Comparison of ENCODE assay signal across 15 cellular contexts in the genomic region with DNA sequence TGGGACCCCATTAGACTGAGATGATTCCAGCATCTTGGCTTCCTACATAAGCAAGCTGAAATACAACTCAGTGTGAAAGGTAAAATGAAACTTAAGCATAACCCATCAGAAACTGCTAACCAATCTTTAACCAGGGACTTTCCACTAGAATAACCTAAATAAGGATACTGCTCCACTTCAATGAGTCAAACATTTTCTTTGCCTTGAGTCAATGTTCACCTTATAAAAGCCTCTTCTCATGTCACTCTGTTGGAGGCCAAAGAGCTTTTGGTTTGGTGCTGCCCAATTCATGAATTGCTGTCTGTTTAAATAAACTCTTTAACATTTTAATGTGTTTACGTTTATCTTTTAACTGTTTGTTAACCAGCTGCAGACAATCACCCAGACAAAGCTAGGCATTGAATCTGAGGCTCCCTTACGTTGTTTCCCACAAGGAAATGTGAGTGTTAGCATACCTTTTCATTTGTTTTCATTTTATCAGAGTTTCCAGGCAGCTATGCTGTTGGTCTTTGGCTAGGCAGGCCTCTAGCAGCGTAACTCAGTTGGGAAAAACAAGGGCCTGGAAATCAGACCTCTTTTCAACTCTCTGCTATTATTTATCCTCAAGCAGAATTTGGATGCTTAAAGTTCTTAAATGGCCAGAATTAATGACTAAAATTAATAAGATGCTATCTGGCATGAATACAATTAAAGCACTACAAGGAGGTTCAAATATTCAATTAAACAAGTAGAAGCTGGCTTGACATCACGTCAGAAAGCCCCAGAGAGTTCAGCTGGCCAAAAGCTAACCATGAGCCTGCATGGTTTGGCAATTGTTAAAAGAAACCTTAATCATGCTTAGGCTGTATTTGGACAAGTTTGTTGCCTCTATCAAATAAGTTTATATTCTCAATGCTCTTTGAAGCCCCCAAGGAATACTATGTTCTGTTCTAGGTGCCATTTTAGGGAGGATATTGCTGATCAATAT.
DNase-seq lines count a peak whose midpoint lies in the region; ATAC-seq and TF ChIP-seq lines count a peak whose summit lies in the region.
"Had no signal": no experiment of that assay in that cellular context is flagged by ENCODE, and none has a peak within 500 bp of the region (broad histone marks: within the 10 kb centered on the region; RNA-seq: fewer than 3 reads in every experiment).

No MANE protein-coding gene starts in this region.

- H3K4me2 ChIP-seq in osteoblast (ENCODE audit: insufficient read depth, low read length) = no peak overlapping the region

- peak; percentile 13 for DNase-seq in osteoblast (ENCODE audit: insufficient read length, low spot score, missing footprints)
- no peak for DNase-seq in BE2C
- no peak for DNase-seq in effector memory CD8-positive, alpha-beta T cell
- no peak for DNase-seq in stimulated activated effector memory CD8-positive, alpha-beta T cell treated with anti-CD3 and anti-CD28 coated beads, Interleukin-12 subunit alpha, Interleukin-12 subunit beta, amount 100 ng/mL, for 72 hours (ENCODE audit: low spot score in 2 of 2)
- DNase-seq: activated CD8-positive, alpha-beta T cell treated with anti-CD3 and anti-CD28 coated beads, Interleukin-2, amount 10 ng/mL, durations not matched to agents 7 days and 5 days; dermis blood vessel endothelial cell; NCI-H1048; right lobe of liver; T-helper 1 cell; trophoblast cell had no signal

- H3K4me3 Mint-ChIP-seq in effector memory CD8-positive, alpha-beta T cell = no peak overlapping the region
- H3K4me3 Mint-ChIP-seq in stimulated activated effector memory CD8-positive, alpha-beta T cell treated with anti-CD3 and anti-CD28 coated beads, Interleukin-12 subunit alpha, Interleukin-12 subunit beta, amount 100 ng/mL, for 72 hours = no peak overlapping the region
- H3K4me3 Mint-ChIP-seq: activated CD8-positive, alpha-beta T cell treated with anti-CD3 and anti-CD28 coated beads, Interleukin-2, amount 10 ng/mL, durations not matched to agents 7 days and 5 days; activated naive CD8-positive, alpha-beta T cell; mesothelial cell of epicardium had no signal

- no peaks in the 10 kb centered on the region for H3K36me3 ChIP-seq in osteoblast (ENCODE audit: insufficient read depth, low read length)
- H3K36me3 ChIP-seq in BE2C = no peaks in the 10 kb centered on the region
- H3K36me3 ChIP-seq: right lobe of liver had no signal

- H3K27me3 ChIP-seq in osteoblast (ENCODE audit: insufficient read depth, low read length) (no peaks in the 10 kb centered on the region), BE2C (no peaks in the 10 kb centered on the region)
- H3K27me3 ChIP-seq: right lobe of liver had no signal

- H4K20me1 ChIP-seq in osteoblast (ENCODE audit: insufficient read depth, low read length) = no peaks in the 10 kb centered on the region

- H3K27ac ChIP-seq in osteoblast (ENCODE audit: low read depth, low read length) = no peak overlapping the region
- H3K27ac ChIP-seq: right lobe of liver had no signal

- no peak overlapping the region for H3K27ac Mint-ChIP-seq in effector memory CD8-positive, alpha-beta T cell
- no peak overlapping the region for H3K27ac Mint-ChIP-seq in stimulated activated effector memory CD8-positive, alpha-beta T cell treated with anti-CD3 and anti-CD28 coated beads, Interleukin-12 subunit alpha, Interleukin-12 subunit beta, amount 100 ng/mL, for 72 hours
- H3K27ac Mint-ChIP-seq: activated CD8-positive, alpha-beta T cell treated with anti-CD3 and anti-CD28 coated beads, Interleukin-2, amount 10 ng/mL, durations not matched to agents 7 days and 5 days; activated naive CD8-positive, alpha-beta T cell; mesothelial cell of epicardium had no signal

- no peaks in the 10 kb centered on the region for H3K4me1 Mint-ChIP-seq in effector memory CD8-positive, alpha-beta T cell (ENCODE audit: low read depth in 2 of 2)
- no peaks in the 10 kb centered on the region for H3K4me1 Mint-ChIP-seq in stimulated activated effector memory CD8-positive, alpha-beta T cell treated with anti-CD3 and anti-CD28 coated beads, Interleukin-12 subunit alpha, Interleukin-12 subunit beta, amount 100 ng/mL, for 72 hours

- H3K9me3 ChIP-seq in osteoblast (ENCODE audit: low read depth, low read length) (no peaks in the 10 kb centered on the region), BE2C (no peaks in the 10 kb centered on the region)
- H3K9me3 ChIP-seq: right lobe of liver had no signal

- ATAC-seq in GM19023 (IDR thresholded peaks at IDR 0.05; ENCODE audit: unreplicated experiment) (peak; percentile 67), HG02610 (IDR thresholded peaks at IDR 0.05; ENCODE audit: unreplicated experiment) (peak; percentile 88), HG03565 (IDR thresholded peaks at IDR 0.05; ENCODE audit: unreplicated experiment) (peak; percentile 72)
- no peak for ATAC-seq in effector memory CD8-positive, alpha-beta T cell (replicated peaks)
- no peak for ATAC-seq in stimulated activated effector memory CD8-positive, alpha-beta T cell treated with anti-CD3 and anti-CD28 coated beads, Interleukin-12 subunit alpha, Interleukin-12 subunit beta, amount 100 ng/mL, for 72 hours
- ATAC-seq: activated CD8-positive, alpha-beta T cell treated with anti-CD3 and anti-CD28 coated beads, Interleukin-2, amount 10 ng/mL, durations not matched to agents 7 days and 5 days; right lobe of liver had no signal

- no peaks in the 10 kb centered on the region for H3K27me3 Mint-ChIP-seq in effector memory CD8-positive, alpha-beta T cell
- H3K27me3 Mint-ChIP-seq: activated naive CD8-positive, alpha-beta T cell had no signal

- H3K4me1 ChIP-seq in osteoblast (ENCODE audit: insufficient read depth, low read length) (peaks cover 23% of the 10 kb centered on the region), BE2C (peaks cover 8% of the 10 kb centered on the region)
- H3K4me1 ChIP-seq: right lobe of liver had no signal

- H3K79me2 ChIP-seq in osteoblast (ENCODE audit: insufficient read depth, low read length) = no peaks in the 10 kb centered on the region

- H2AFZ ChIP-seq in osteoblast (ENCODE audit: low read length) = no peak overlapping the region

- H3K9me3 Mint-ChIP-seq in effector memory CD8-positive, alpha-beta T cell = peaks cover 18 to 20% of the 10 kb centered on the region in 2 donors
- peaks cover 16% of the 10 kb centered on the region for H3K9me3 Mint-ChIP-seq in stimulated activated effector memory CD8-positive, alpha-beta T cell treated with anti-CD3 and anti-CD28 coated beads, Interleukin-12 subunit alpha, Interleukin-12 subunit beta, amount 100 ng/mL, for 72 hours

- no peak for TF ChIP-seq CTCF in osteoblast (IDR thresholded peaks at IDR 0.05; ENCODE audit: extremely low read depth, low read depth, low read length)
- no peak for TF ChIP-seq CTCF in BE2C (IDR thresholded peaks at IDR 0.05; ENCODE audit: low read depth, low read length)

- H3K36me3 Mint-ChIP-seq in effector memory CD8-positive, alpha-beta T cell (ENCODE audit: insufficient read depth) = no peaks in the 10 kb centered on the region
- no peaks in the 10 kb centered on the region for H3K36me3 Mint-ChIP-seq in stimulated activated effector memory CD8-positive, alpha-beta T cell treated with anti-CD3 and anti-CD28 coated beads, Interleukin-12 subunit alpha, Interleukin-12 subunit beta, amount 100 ng/mL, for 72 hours
- H3K36me3 Mint-ChIP-seq: activated naive CD8-positive, alpha-beta T cell had no signal

- no peak overlapping the region for H3K4me3 ChIP-seq in osteoblast (ENCODE audit: insufficient read depth, low read length)
- no peak overlapping the region for H3K4me3 ChIP-seq in BE2C (ENCODE audit: low read depth, low read length)
- H3K4me3 ChIP-seq: right lobe of liver had no signal

Comparison
In these comparisons a context has a peak if more than half of its experiments do, and no peak if none do; other contexts are left out.
1. ATAC-seq: peak in GM19023 (single experiment), HG02610 (single experiment) and HG03565 (single experiment); none in effector memory CD8-positive, alpha-beta T cell (single experiment) and stimulated activated effector memory CD8-positive, alpha-beta T cell treated with anti-CD3 and anti-CD28 coated beads, Interleukin-12 subunit alpha, Interleukin-12 subunit beta, amount 100 ng/mL, for 72 hours (single experiment).